Comparison of ENCODE assay signal across 1 cellular context in genomic region chr15:89767411-89767915, GRCh38.
TF ChIP-seq lines count a peak whose summit lies in the region.

No MANE protein-coding gene starts in this region.

TF ChIP-seq in IMR-90, 13 proteins besides CTCF, POLR2A, EP300 and RAD21 (continued from another document):
- TF ChIP-seq MXI1 (IDR thresholded peaks at IDR 0.05; ENCODE audit: borderline replicate concordance, low read depth, low read length) (no peak), CHD1 (IDR thresholded peaks at IDR 0.05; ENCODE audit: low read depth, low read length) (no peak), RCOR1 (IDR thresholded peaks at IDR 0.05; ENCODE audit: insufficient replicate concordance, low read length) (no peak)
